16 cellular contexts compared by ENCODE assay signal in genomic region chr1:214476229-214476957, GRCh38.
DNase-seq lines count a peak whose midpoint lies in the region; ATAC-seq and TF ChIP-seq lines count a peak whose summit lies in the region.
"Had no signal": no experiment of that assay in that cellular context is flagged by ENCODE, and none has a peak within 500 bp of the region (broad histone marks: within the 10 kb centered on the region; RNA-seq: fewer than 3 reads in every experiment).

No MANE protein-coding gene starts in this region.

- peak overlapping the region; percentile 82 for H3K27ac ChIP-seq in HUES48 (ENCODE audit: low read depth, low read length)
- no peak overlapping the region for H3K27ac ChIP-seq in WERI-Rb-1
- H3K27ac ChIP-seq: KMS-11, Peyer's patch had no signal

- TF ChIP-seq CTCF in choroid plexus epithelial cell (conservative IDR thresholded peaks at IDR 0.05; ENCODE audit: low read depth, low read length): no peak
- no peak for TF ChIP-seq CTCF in mesothelial cell of epicardium (IDR thresholded peaks at IDR 0.05; ENCODE audit: unreplicated experiment)
- TF ChIP-seq CTCF in WERI-Rb-1 (IDR thresholded peaks at IDR 0.05; ENCODE audit: low read depth, low read length): no peak

- H3K27ac Mint-ChIP-seq in mesothelial cell of epicardium: peak overlapping the region; percentile 88
- no peak overlapping the region for H3K27ac Mint-ChIP-seq in activated naive CD8-positive, alpha-beta T cell treated with anti-CD3 and anti-CD28 coated beads, Interleukin-2, amount 50 U/mL, for 24 hours

- H3K27me3 Mint-ChIP-seq in mesothelial cell of epicardium (ENCODE audit: low read depth): no peaks in the 10 kb centered on the region
- peaks cover 21% of the 10 kb centered on the region for H3K27me3 Mint-ChIP-seq in activated naive CD8-positive, alpha-beta T cell treated with anti-CD3 and anti-CD28 coated beads, Interleukin-2, amount 50 U/mL, for 24 hours

- no peak overlapping the region for H3K4me3 Mint-ChIP-seq in mesothelial cell of epicardium
- no peak overlapping the region for H3K4me3 Mint-ChIP-seq in activated naive CD8-positive, alpha-beta T cell treated with anti-CD3 and anti-CD28 coated beads, Interleukin-2, amount 50 U/mL, for 24 hours

- H3K27me3 ChIP-seq in HUES48 (ENCODE audit: control insufficient read depth, insufficient read depth, low read length) (no peaks in the 10 kb centered on the region), WERI-Rb-1 (ENCODE audit: insufficient read depth, low read depth, severe bottlenecking) (no peaks in the 10 kb centered on the region)
- H3K27me3 ChIP-seq: body of pancreas, ovary, Peyer's patch had no signal

- H3K4me3 ChIP-seq in HUES48 (ENCODE audit: low read depth, low read length) (no peak overlapping the region), choroid plexus epithelial cell (ENCODE audit: low read depth, low read length) (no peak overlapping the region), WERI-Rb-1 (ENCODE audit: low read depth, low read length) (no peak overlapping the region)
- H3K4me3 ChIP-seq: body of pancreas, ovary, Peyer's patch had no signal

- H3K36me3 ChIP-seq in HUES48 (ENCODE audit: control insufficient read depth, insufficient read depth, low read length): no peaks in the 10 kb centered on the region
- no peaks in the 10 kb centered on the region for H3K36me3 ChIP-seq in WERI-Rb-1
- H3K36me3 ChIP-seq: ovary, Peyer's patch had no signal

- peaks cover 60% of the 10 kb centered on the region for H3K4me1 Mint-ChIP-seq in mesothelial cell of epicardium
- peaks cover 16% of the 10 kb centered on the region for H3K4me1 Mint-ChIP-seq in activated naive CD8-positive, alpha-beta T cell treated with anti-CD3 and anti-CD28 coated beads, Interleukin-2, amount 50 U/mL, for 24 hours

- no peaks in the 10 kb centered on the region for H3K9me3 Mint-ChIP-seq in mesothelial cell of epicardium
- peaks cover 4% of the 10 kb centered on the region for H3K9me3 Mint-ChIP-seq in activated naive CD8-positive, alpha-beta T cell treated with anti-CD3 and anti-CD28 coated beads, Interleukin-2, amount 50 U/mL, for 24 hours

- no peak overlapping the region for H3K9ac ChIP-seq in HUES48 (ENCODE audit: low read depth, low read length)
- H3K9ac ChIP-seq: KMS-11 had no signal

- no peak for ATAC-seq in activated naive CD8-positive, alpha-beta T cell treated with anti-CD3 and anti-CD28 coated beads, Interleukin-2, amount 50 U/mL, for 24 hours
- ATAC-seq: body of pancreas, left colon had no signal

- H3K9me3 ChIP-seq in HUES48 (ENCODE audit: control insufficient read depth, insufficient read depth, low read length) (no peaks in the 10 kb centered on the region), WERI-Rb-1 (ENCODE audit: severe bottlenecking) (no peaks in the 10 kb centered on the region)
- H3K9me3 ChIP-seq: body of pancreas, ovary, Peyer's patch had no signal

- DNase-seq in ACHN (peak; percentile 94), choroid plexus epithelial cell (ENCODE audit: low read depth) (peak; percentile 52), mesothelial cell of epicardium (ENCODE audit: low spot score in 2 of 2, unreplicated experiment in 2 of 2) (no peak), HUDEP-2 (lab: John Stamatoyannopoulos, UW; ENCODE audit: unreplicated experiment in 76 of 76) (no peak), WERI-Rb-1 (no peak), LoVo (ENCODE audit: low spot score) (no peak)
- no peak for DNase-seq in activated naive CD8-positive, alpha-beta T cell treated with anti-CD3 and anti-CD28 coated beads, Interleukin-2, amount 50 U/mL, for 24 hours
- DNase-seq: AML-193; left colon; ovary; Peyer's patch; stimulated activated CD4-positive, alpha-beta T cell treated with anti-CD3 and anti-CD28 coated beads, Interleukin-4, amount 100 ng/mL, for 4 hours; T-helper 9 cell had no signal

- in situ Hi-C loops in ACHN (cut with HindIII; ENCODE audit: low pct_ligation_motif_present, low pct_unique_long_range_greater_than_20kb, low sequenced_read_pairs): no loop called here

- H3K4me1 ChIP-seq in HUES48 (ENCODE audit: control insufficient read depth, insufficient read depth, low read length): peaks cover 56% of the 10 kb centered on the region
- H3K4me1 ChIP-seq: Peyer's patch had no signal

- H3K36me3 Mint-ChIP-seq in mesothelial cell of epicardium: peaks cover 2% of the 10 kb centered on the region
- H3K36me3 Mint-ChIP-seq in activated naive CD8-positive, alpha-beta T cell treated with anti-CD3 and anti-CD28 coated beads, Interleukin-2, amount 50 U/mL, for 24 hours (ENCODE audit: low read depth): no peaks in the 10 kb centered on the region

Comparison
In these comparisons a context has a peak if more than half of its experiments do, and no peak if none do; other contexts are left out.
1. DNase-seq: peak in ACHN (single experiment) and choroid plexus epithelial cell (single experiment); none in mesothelial cell of epicardium (0 of 2), activated naive CD8-positive, alpha-beta T cell treated with anti-CD3 and anti-CD28 coated beads, Interleukin-2, amount 50 U/mL, for 24 hours (single experiment), HUDEP-2 (0 of 76), WERI-Rb-1 (single experiment) and LoVo (single experiment).